ENCODE assay signal across 20 cellular contexts in genomic region chr11:96167233-96167632, GRCh38.
DNase-seq lines count a peak whose midpoint lies in the region; ATAC-seq and TF ChIP-seq lines count a peak whose summit lies in the region.
"Had no signal": no experiment of that assay in that cellular context is flagged by ENCODE, and none has a peak within 500 bp of the region (broad histone marks: within the 10 kb centered on the region; RNA-seq: fewer than 3 reads in every experiment).

No MANE protein-coding gene starts in this region.

- H3F3A ChIP-seq in GM23338 (replicated peaks; ENCODE audit: low read depth), result no peaks in the 10 kb centered on the region

- DNase-seq in activated CD4-positive, alpha-beta T cell treated with anti-CD3 and anti-CD28 coated beads, Interleukin-2, amount 10 ng/mL, durations not matched to agents 24 days and 14 days, result no peak
- no peak for DNase-seq in activated CD4-positive, alpha-beta T cell treated with anti-CD3 and anti-CD28 coated beads, Interleukin-2, amount 50 U/mL, for 48 hours
- DNase-seq in GM23338 (ENCODE audit: low spot score), result no peak
- no peak for DNase-seq in central memory CD8-positive, alpha-beta T cell (ENCODE audit: low spot score in 2 of 2)
- DNase-seq in osteoblast (ENCODE audit: insufficient read length, low spot score, missing footprints), result no peak
- DNase-seq in COR-L47 (lab: John Stamatoyannopoulos, UW), result no peak
- no peak for DNase-seq in lower lobe of right lung
- no peak for DNase-seq in LoVo (ENCODE audit: low spot score)
- DNase-seq: 8988T; activated CD8-positive, alpha-beta memory T cell treated with anti-CD3 and anti-CD28 coated beads for 24 hours; activated effector memory CD4-positive, alpha-beta T cell treated with anti-CD3 and anti-CD28 coated beads, Interleukin-2, amount 50 U/mL, for 16 hours; brain microvascular endothelial cell; GOT3; KG1; NCI-H1092; NCI-H2107; nucleus accumbens; Peyer's patch; testis had no signal

- H3K27ac Mint-ChIP-seq in activated CD4-positive, alpha-beta T cell treated with anti-CD3 and anti-CD28 coated beads, Interleukin-2, amount 10 ng/mL, durations not matched to agents 24 days and 14 days, result peak overlapping the region; percentile 31
- no peak overlapping the region for H3K27ac Mint-ChIP-seq in GM23338
- H3K27ac Mint-ChIP-seq in central memory CD8-positive, alpha-beta T cell (ENCODE audit: low read depth), result peak overlapping the region; percentile 77

- H3K9me3 ChIP-seq in osteoblast (ENCODE audit: low read depth, low read length) (no peaks in the 10 kb centered on the region), lower lobe of right lung (no peaks in the 10 kb centered on the region)
- H3K9me3 ChIP-seq: esophagus muscularis mucosa, Peyer's patch, testis had no signal

- intact Hi-C loops in activated CD4-positive, alpha-beta T cell treated with anti-CD3 and anti-CD28 coated beads, Interleukin-2, amount 10 ng/mL, durations not matched to agents 24 days and 14 days (cut with micrococcal nuclease), result no loop called here
- intact Hi-C loops in lower lobe of right lung (cut with DNase I), result no loop called here

- H3K4me1 Mint-ChIP-seq in activated CD4-positive, alpha-beta T cell treated with anti-CD3 and anti-CD28 coated beads, Interleukin-2, amount 10 ng/mL, durations not matched to agents 24 days and 14 days, result peaks cover 40% of the 10 kb centered on the region
- H3K4me1 Mint-ChIP-seq in GM23338, result peaks cover 32% of the 10 kb centered on the region
- H3K4me1 Mint-ChIP-seq in central memory CD8-positive, alpha-beta T cell, result peaks cover 22% of the 10 kb centered on the region

- TF ChIP-seq CTCF in GM23338 (conservative IDR thresholded peaks at IDR 0.05; ENCODE audit: low read depth in 2 of 2), result no peak
- no peak for TF ChIP-seq CTCF in osteoblast (IDR thresholded peaks at IDR 0.05; ENCODE audit: extremely low read depth, low read depth, low read length)
- no peak for TF ChIP-seq CTCF in lower lobe of right lung (IDR thresholded peaks at IDR 0.05)

- H3K27ac ChIP-seq in GM23338 (ENCODE audit: low read depth), result no peak overlapping the region
- H3K27ac ChIP-seq in osteoblast (ENCODE audit: low read depth, low read length), result peak overlapping the region; percentile 62
- H3K27ac ChIP-seq in lower lobe of right lung, result no peak overlapping the region
- H3K27ac ChIP-seq: brain microvascular endothelial cell, esophagus muscularis mucosa, testis had no signal

- H3K4me3 Mint-ChIP-seq in activated CD4-positive, alpha-beta T cell treated with anti-CD3 and anti-CD28 coated beads, Interleukin-2, amount 10 ng/mL, durations not matched to agents 24 days and 14 days, result no peak overlapping the region
- H3K4me3 Mint-ChIP-seq in GM23338, result no peak overlapping the region
- H3K4me3 Mint-ChIP-seq in central memory CD8-positive, alpha-beta T cell, result no peak overlapping the region

- H3K27me3 ChIP-seq in GM23338 (ENCODE audit: insufficient read depth), result no peaks in the 10 kb centered on the region
- H3K27me3 ChIP-seq in osteoblast (ENCODE audit: insufficient read depth, low read length), result no peaks in the 10 kb centered on the region
- H3K27me3 ChIP-seq in lower lobe of right lung (ENCODE audit: low read depth), result no peaks in the 10 kb centered on the region
- H3K27me3 ChIP-seq: brain microvascular endothelial cell, esophagus muscularis mucosa, Peyer's patch, testis had no signal

- H4K20me1 ChIP-seq in GM23338 (replicated peaks; ENCODE audit: insufficient read depth), result 0 out of 2 replicates have a peak, but pooled peaks cover 3% of the 10 kb centered on the region
- no peaks in the 10 kb centered on the region for H4K20me1 ChIP-seq in osteoblast (ENCODE audit: insufficient read depth, low read length)

- ATAC-seq in GM23338 (peak; percentile 26; the same call in 1 of the 3 replicates), lower lobe of right lung (no peak)
- ATAC-seq in central memory CD8-positive, alpha-beta T cell (replicated peaks; ENCODE audit: extremely low read depth, poor library complexity, severe bottlenecking), result no peak

- H3K4me1 ChIP-seq in GM23338 (ENCODE audit: insufficient read depth) (peaks cover 36% of the 10 kb centered on the region), osteoblast (ENCODE audit: insufficient read depth, low read length) (peaks cover 59% of the 10 kb centered on the region), lower lobe of right lung (peaks cover 33% of the 10 kb centered on the region)
- H3K4me1 ChIP-seq: testis had no signal

- H2AFZ ChIP-seq in GM23338 (no peak overlapping the region), osteoblast (ENCODE audit: low read length) (no peak overlapping the region)

- H3K9me2 ChIP-seq in GM23338 (ENCODE audit: insufficient read depth), result 0 out of 2 replicates have a peak, but pooled peaks cover 2% of the 10 kb centered on the region

- H3K27me3 Mint-ChIP-seq in activated CD4-positive, alpha-beta T cell treated with anti-CD3 and anti-CD28 coated beads, Interleukin-2, amount 10 ng/mL, durations not matched to agents 24 days and 14 days, result no peaks in the 10 kb centered on the region
- no peaks in the 10 kb centered on the region for H3K27me3 Mint-ChIP-seq in GM23338 (ENCODE audit: insufficient read depth, low read depth, poor library complexity)
- H3K27me3 Mint-ChIP-seq in central memory CD8-positive, alpha-beta T cell, result no peaks in the 10 kb centered on the region

- no peaks in the 10 kb centered on the region for H3K79me2 ChIP-seq in GM23338 (replicated peaks; ENCODE audit: insufficient read depth)
- H3K79me2 ChIP-seq in osteoblast (ENCODE audit: insufficient read depth, low read length), result peaks cover 69% of the 10 kb centered on the region

- H3K36me3 Mint-ChIP-seq in activated CD4-positive, alpha-beta T cell treated with anti-CD3 and anti-CD28 coated beads, Interleukin-2, amount 10 ng/mL, durations not matched to agents 24 days and 14 days (ENCODE audit: low read depth), result peaks cover 10% of the 10 kb centered on the region
- H3K36me3 Mint-ChIP-seq in GM23338 (ENCODE audit: low read depth), result no peaks in the 10 kb centered on the region
- no peaks in the 10 kb centered on the region for H3K36me3 Mint-ChIP-seq in central memory CD8-positive, alpha-beta T cell (ENCODE audit: insufficient read depth)

- H3K4me3 ChIP-seq in GM23338 (no peak overlapping the region), osteoblast (ENCODE audit: insufficient read depth, low read length) (no peak overlapping the region), lower lobe of right lung (no peak overlapping the region)
- H3K4me3 ChIP-seq: esophagus muscularis mucosa, Peyer's patch, testis had no signal

- H3K9me3 Mint-ChIP-seq in activated CD4-positive, alpha-beta T cell treated with anti-CD3 and anti-CD28 coated beads, Interleukin-2, amount 10 ng/mL, durations not matched to agents 24 days and 14 days, result no peaks in the 10 kb centered on the region
- no peaks in the 10 kb centered on the region for H3K9me3 Mint-ChIP-seq in GM23338
- H3K9me3 Mint-ChIP-seq in central memory CD8-positive, alpha-beta T cell, result no peaks in the 10 kb centered on the region

- H3K36me3 ChIP-seq in GM23338 (ENCODE audit: insufficient read depth) (no peaks in the 10 kb centered on the region), osteoblast (ENCODE audit: insufficient read depth, low read length) (peaks cover 6% of the 10 kb centered on the region), lower lobe of right lung (no peaks in the 10 kb centered on the region)
- H3K36me3 ChIP-seq: brain microvascular endothelial cell, esophagus muscularis mucosa, Peyer's patch had no signal

- H3K4me2 ChIP-seq in GM23338 (no peak overlapping the region), osteoblast (ENCODE audit: insufficient read depth, low read length) (no peak overlapping the region)

TF ChIP-seq in GM23338, 12 proteins besides CTCF, POLR2A, EP300 and RAD21 (continues in another document):
- no peak for TF ChIP-seq ETS1 (IDR thresholded peaks at IDR 0.05)
- no peak for TF ChIP-seq STAT1 (IDR thresholded peaks at IDR 0.05; ENCODE audit: unreplicated experiment)
- no peak for TF ChIP-seq JUNB (IDR thresholded peaks at IDR 0.05; ENCODE audit: unreplicated experiment)
- no peak for TF ChIP-seq POLR2AphosphoS5 (IDR thresholded peaks at IDR 0.05; ENCODE audit: low read depth)
- no peak for TF ChIP-seq CREB1 (CRISPR knock-in tag; IDR thresholded peaks at IDR 0.05; ENCODE audit: low read depth)
- TF ChIP-seq EZH2 (IDR thresholded peaks at IDR 0.05; ENCODE audit: low read depth, unreplicated experiment), result no peak
